Comparison of ENCODE assay signal across 8 cellular contexts in the genomic region with DNA sequence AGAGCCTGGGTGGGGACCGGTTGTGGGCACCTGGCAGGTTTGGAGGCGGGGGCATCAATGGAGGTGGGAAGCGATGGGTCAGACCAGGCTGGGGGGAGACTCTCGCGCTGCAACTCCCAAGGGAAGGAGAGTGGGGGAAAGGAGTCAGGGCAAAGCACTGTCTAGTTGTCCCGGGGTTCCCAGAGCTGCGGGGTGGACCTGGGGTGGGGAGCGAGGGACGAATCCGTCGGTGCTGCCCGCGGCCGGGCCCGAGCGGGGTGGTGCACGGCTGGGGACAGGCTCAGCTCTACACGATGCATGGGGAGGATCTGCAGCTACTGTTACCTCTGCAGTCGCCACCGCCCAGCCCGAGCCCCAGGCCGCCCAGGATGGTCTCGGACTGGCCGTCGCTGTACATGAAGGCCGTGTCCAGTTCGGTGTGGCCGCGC. TPM values are rescaled to one million over a fixed set of nuclear protein-coding genes. Genes with fewer than 3 reads are reported as not detected.
DNase-seq lines count a peak whose midpoint lies in the region; ATAC-seq and TF ChIP-seq lines count a peak whose summit lies in the region.

No MANE protein-coding gene starts in this region.

- H3K27me3 ChIP-seq in SK-N-SH (ENCODE audit: insufficient read depth) (no peaks in the 10 kb centered on the region), neuron (ENCODE audit: insufficient read depth, low read length) (no peaks in the 10 kb centered on the region)

- no peaks in the 10 kb centered on the region for H3F3A ChIP-seq in SK-N-SH (replicated peaks; ENCODE audit: insufficient read depth)

- 5% methylated on average over 13 of the region's 29 CpGs for WGBS in SK-N-SH (ENCODE audit: low lambda C conversion rate)

- H3K27ac ChIP-seq in SK-N-SH (ENCODE audit: low read depth in 2 of 2, low read length in 1 of 2), result peak overlapping the region; percentile 28 to 70; a peak in 3 of 4 replicates

- peaks cover 3 to 13% of the 10 kb centered on the region in 2 experiments for H3K36me3 ChIP-seq in SK-N-SH (replicated peaks in 1 of 2; ENCODE audit: control insufficient read depth in 1 of 2, insufficient read depth in 2 of 2, low read length in 1 of 2)
- peaks cover 24% of the 10 kb centered on the region for H3K36me3 ChIP-seq in neuron (ENCODE audit: insufficient read depth, low read length)

- H3K9me3 ChIP-seq in SK-N-SH (no peaks in the 10 kb centered on the region), neuron (ENCODE audit: low read length) (no peaks in the 10 kb centered on the region)

- peaks cover 65% of the 10 kb centered on the region for H3K79me2 ChIP-seq in SK-N-SH (ENCODE audit: insufficient read depth)

- POLR2A ChIA-PET in SK-N-SH (lab: Yijun Ruan, JAX), result interaction anchor here (0.7 to 2.0 kb wide), 3 partner anchors 16 to 43 kb away, joined by 4 read pairs; no protein-coding TSS in a partner anchor

- H3K4me2 ChIP-seq in SK-N-SH, result peak overlapping the region; percentile 79

- DNase-seq in D341Med (ENCODE audit: low spot score) (peak; percentile 64), HFF-Myc (ENCODE audit: extremely low read depth, low read depth) (no peak), SK-N-SH (no peak), epithelial cell of proximal tubule (ENCODE audit: low read depth) (no peak), GDM1 (lab: John Stamatoyannopoulos, UW) (no peak), G401 (ENCODE audit: low spot score) (no peak)

- peak overlapping the region; percentile 85 for H3K9ac ChIP-seq in SK-N-SH

- no peak for TF ChIP-seq RAD21 in SK-N-SH (IDR thresholded peaks at IDR 0.05; ENCODE audit: low read length)

- no peak for ATAC-seq in GM19324 (IDR thresholded peaks at IDR 0.05; ENCODE audit: low FRiP score, unreplicated experiment)

- H3K4me3 ChIP-seq in HFF-Myc (replicated peaks; ENCODE audit: low read depth, low read length) (peak overlapping the region; percentile 54), SK-N-SH (ENCODE audit: low read depth in 2 of 2, low read length in 1 of 2) (peak overlapping the region; percentile 82 to 85), epithelial cell of proximal tubule (ENCODE audit: low read depth, low read length) (peak overlapping the region; percentile 85), neuron (ENCODE audit: low read length) (peak overlapping the region; percentile 85)

- peaks cover 5 to 25% of the 10 kb centered on the region in 2 experiments; a peak in 1 of 4 replicates for H3K4me1 ChIP-seq in SK-N-SH (ENCODE audit: control insufficient read depth in 1 of 2, insufficient read depth in 2 of 2, low read depth in 1 of 2, low read length in 1 of 2)
- H3K4me1 ChIP-seq in neuron (ENCODE audit: insufficient read depth, low read length), result peaks cover 23% of the 10 kb centered on the region

- in situ Hi-C loops in G401 (cut with HindIII; ENCODE audit: low sequenced_read_pairs), result no loop called here

- TF ChIP-seq CTCF in HFF-Myc (IDR thresholded peaks at IDR 0.05; ENCODE audit: low read depth, low read length, missing control alignments) (no peak), SK-N-SH (IDR thresholded peaks at IDR 0.05) (no peak), epithelial cell of proximal tubule (conservative IDR thresholded peaks at IDR 0.05; ENCODE audit: low read depth, low read length) (no peak)

- H2AFZ ChIP-seq in SK-N-SH (ENCODE audit: low read depth) (peak overlapping the region; percentile 64; the same call in 1 of the 2 replicates), neuron (ENCODE audit: low read depth, low read length) (peak overlapping the region; percentile 80)

- CTCF ChIA-PET in SK-N-SH (lab: Yijun Ruan, JAX), result interaction anchor here (1.0 to 2.4 kb wide), 7 partner anchors 11 to 371 kb away, joined by 3 to 8 read pairs (median 5); a partner anchor contains a TSS

- no peaks in the 10 kb centered on the region for H3K9me2 ChIP-seq in SK-N-SH

- peaks cover 19% of the 10 kb centered on the region for H4K20me1 ChIP-seq in SK-N-SH (ENCODE audit: insufficient read depth)

- no peak for TF ChIP-seq EP300 in SK-N-SH (IDR thresholded peaks at IDR 0.05; ENCODE audit: borderline replicate concordance in 1 of 2, low read depth in 1 of 2, low read length in 1 of 2)

TF ChIP-seq in SK-N-SH, 30 proteins besides CTCF, POLR2A, EP300 and RAD21 (continues in another document):
- TF ChIP-seq FOXJ3 (CRISPR knock-in tag; IDR thresholded peaks at IDR 0.05) (no peak), JUND (IDR thresholded peaks at IDR 0.05) (no peak), NRF1 (IDR thresholded peaks at IDR 0.05; ENCODE audit: low read depth, low read length) (no peak), SIN3A (IDR thresholded peaks at IDR 0.05; ENCODE audit: borderline replicate concordance, low read depth, low read length) (no peak), EZH2phosphoT487 (IDR thresholded peaks at IDR 0.05; ENCODE audit: borderline replicate concordance, low read depth) (no peak), RXRA (IDR thresholded peaks at IDR 0.05; ENCODE audit: borderline replicate concordance, low read depth) (no peak), TEAD4 (IDR thresholded peaks at IDR 0.05; ENCODE audit: borderline replicate concordance, insufficient read depth) (no peak), YY1 (IDR thresholded peaks at IDR 0.05; ENCODE audit: low read depth) (no peak), NFIC (IDR thresholded peaks at IDR 0.05; ENCODE audit: borderline replicate concordance) (no peak), SMC3 (IDR thresholded peaks at IDR 0.05; ENCODE audit: low read depth, low read length) (no peak), FOXM1 (IDR thresholded peaks at IDR 0.05; ENCODE audit: low read depth) (no peak)
- TF ChIP-seq, protein P1, sequence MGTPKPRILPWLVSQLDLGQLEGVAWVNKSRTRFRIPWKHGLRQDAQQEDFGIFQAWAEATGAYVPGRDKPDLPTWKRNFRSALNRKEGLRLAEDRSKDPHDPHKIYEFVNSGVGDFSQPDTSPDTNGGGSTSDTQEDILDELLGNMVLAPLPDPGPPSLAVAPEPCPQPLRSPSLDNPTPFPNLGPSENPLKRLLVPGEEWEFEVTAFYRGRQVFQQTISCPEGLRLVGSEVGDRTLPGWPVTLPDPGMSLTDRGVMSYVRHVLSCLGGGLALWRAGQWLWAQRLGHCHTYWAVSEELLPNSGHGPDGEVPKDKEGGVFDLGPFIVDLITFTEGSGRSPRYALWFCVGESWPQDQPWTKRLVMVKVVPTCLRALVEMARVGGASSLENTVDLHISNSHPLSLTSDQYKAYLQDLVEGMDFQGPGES (IDR thresholded peaks at IDR 0.05; ENCODE audit: low read depth, low read length), result no peak
- TF ChIP-seq, protein P2, sequence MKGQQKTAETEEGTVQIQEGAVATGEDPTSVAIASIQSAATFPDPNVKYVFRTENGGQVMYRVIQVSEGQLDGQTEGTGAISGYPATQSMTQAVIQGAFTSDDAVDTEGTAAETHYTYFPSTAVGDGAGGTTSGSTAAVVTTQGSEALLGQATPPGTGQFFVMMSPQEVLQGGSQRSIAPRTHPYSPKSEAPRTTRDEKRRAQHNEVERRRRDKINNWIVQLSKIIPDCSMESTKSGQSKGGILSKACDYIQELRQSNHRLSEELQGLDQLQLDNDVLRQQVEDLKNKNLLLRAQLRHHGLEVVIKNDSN (IDR thresholded peaks at IDR 0.05; ENCODE audit: borderline replicate concordance, low read depth), result no peak
- TF ChIP-seq, protein P3, sequence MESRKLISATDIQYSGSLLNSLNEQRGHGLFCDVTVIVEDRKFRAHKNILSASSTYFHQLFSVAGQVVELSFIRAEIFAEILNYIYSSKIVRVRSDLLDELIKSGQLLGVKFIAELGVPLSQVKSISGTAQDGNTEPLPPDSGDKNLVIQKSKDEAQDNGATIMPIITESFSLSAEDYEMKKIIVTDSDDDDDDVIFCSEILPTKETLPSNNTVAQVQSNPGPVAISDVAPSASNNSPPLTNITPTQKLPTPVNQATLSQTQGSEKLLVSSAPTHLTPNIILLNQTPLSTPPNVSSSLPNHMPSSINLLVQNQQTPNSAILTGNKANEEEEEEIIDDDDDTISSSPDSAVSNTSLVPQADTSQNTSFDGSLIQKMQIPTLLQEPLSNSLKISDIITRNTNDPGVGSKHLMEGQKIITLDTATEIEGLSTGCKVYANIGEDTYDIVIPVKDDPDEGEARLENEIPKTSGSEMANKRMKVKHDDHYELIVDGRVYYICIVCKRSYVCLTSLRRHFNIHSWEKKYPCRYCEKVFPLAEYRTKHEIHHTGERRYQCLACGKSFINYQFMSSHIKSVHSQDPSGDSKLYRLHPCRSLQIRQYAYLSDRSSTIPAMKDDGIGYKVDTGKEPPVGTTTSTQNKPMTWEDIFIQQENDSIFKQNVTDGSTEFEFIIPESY (IDR thresholded peaks at IDR 0.05; ENCODE audit: borderline replicate concordance, low read depth), result no peak
- TF ChIP-seq, protein P4, sequence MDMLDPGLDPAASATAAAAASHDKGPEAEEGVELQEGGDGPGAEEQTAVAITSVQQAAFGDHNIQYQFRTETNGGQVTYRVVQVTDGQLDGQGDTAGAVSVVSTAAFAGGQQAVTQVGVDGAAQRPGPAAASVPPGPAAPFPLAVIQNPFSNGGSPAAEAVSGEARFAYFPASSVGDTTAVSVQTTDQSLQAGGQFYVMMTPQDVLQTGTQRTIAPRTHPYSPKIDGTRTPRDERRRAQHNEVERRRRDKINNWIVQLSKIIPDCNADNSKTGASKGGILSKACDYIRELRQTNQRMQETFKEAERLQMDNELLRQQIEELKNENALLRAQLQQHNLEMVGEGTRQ (IDR thresholded peaks at IDR 0.05; ENCODE audit: borderline replicate concordance, low read depth, low read length), result no peak

RNA-seq across cellular contexts. Expression of a gene that starts 0.4 kb away (rescaled TPM):
- polyA plus RNA-seq in SK-N-SH (2012; rRNA removed), result 36.8 and 40.7 TPM in 2 replicates
- 26.8 and 34.6 TPM in 2 replicates for polyA plus RNA-seq in SK-N-SH (2012; cell fraction: cytosol; rRNA removed)
- polyA plus RNA-seq in SK-N-SH (2012; cell fraction: nucleus; rRNA removed), result 25.4 and 31.4 TPM in 2 replicates
- 92.4 and 102 TPM in 2 replicates for total RNA-seq in epithelial cell of proximal tubule
- total RNA-seq in G401 (2014; rRNA removed; shearing (Covaris generic)), result 140 and 142 TPM in 2 replicates

RNA-seq across cellular contexts. Expression of a gene that starts 0.6 kb away (rescaled TPM):
- 16.9 and 19.1 TPM in 2 replicates for polyA plus RNA-seq in SK-N-SH (2012; rRNA removed)
- polyA plus RNA-seq in SK-N-SH (2012; cell fraction: cytosol; rRNA removed), result 6.0 and 11.3 TPM in 2 replicates
- 23.0 and 23.6 TPM in 2 replicates for polyA plus RNA-seq in SK-N-SH (2012; cell fraction: nucleus; rRNA removed)
- total RNA-seq in epithelial cell of proximal tubule, result 21.7 and 23.7 TPM in 2 replicates
- total RNA-seq in G401 (2014; rRNA removed; shearing (Covaris generic)), result 49.6 and 55.1 TPM in 2 replicates

RNA-seq across cellular contexts. Expression of a gene that starts 22.9 kb away (rescaled TPM):
- polyA plus RNA-seq in SK-N-SH (2012; rRNA removed), result 0.38 and 0.54 TPM in 2 replicates
- 0.04 and 0.10 TPM in 2 replicates for polyA plus RNA-seq in SK-N-SH (2012; cell fraction: cytosol; rRNA removed)
- 3.8 and 6.8 TPM in 2 replicates for polyA plus RNA-seq in SK-N-SH (2012; cell fraction: nucleus; rRNA removed)
- total RNA-seq in epithelial cell of proximal tubule, result 0.36 and 1.3 TPM in 2 replicates
- total RNA-seq in G401 (2014; rRNA removed; shearing (Covaris generic)), result not detected in 2 replicates

RNA-seq across cellular contexts. Expression of a gene that starts 59.9 kb away (rescaled TPM):
- polyA plus RNA-seq in SK-N-SH (2012; rRNA removed), result 48.4 and 55.2 TPM in 2 replicates
- polyA plus RNA-seq in SK-N-SH (2012; cell fraction: cytosol; rRNA removed), result 46.5 and 53.8 TPM in 2 replicates
- 44.5 and 50.9 TPM in 2 replicates for polyA plus RNA-seq in SK-N-SH (2012; cell fraction: nucleus; rRNA removed)
- total RNA-seq in epithelial cell of proximal tubule, result 47.2 and 117 TPM in 2 replicates
- 100 and 101 TPM in 2 replicates for total RNA-seq in G401 (2014; rRNA removed; shearing (Covaris generic))
